ENCODE assay signal across 1 cellular context in the genomic region with DNA sequence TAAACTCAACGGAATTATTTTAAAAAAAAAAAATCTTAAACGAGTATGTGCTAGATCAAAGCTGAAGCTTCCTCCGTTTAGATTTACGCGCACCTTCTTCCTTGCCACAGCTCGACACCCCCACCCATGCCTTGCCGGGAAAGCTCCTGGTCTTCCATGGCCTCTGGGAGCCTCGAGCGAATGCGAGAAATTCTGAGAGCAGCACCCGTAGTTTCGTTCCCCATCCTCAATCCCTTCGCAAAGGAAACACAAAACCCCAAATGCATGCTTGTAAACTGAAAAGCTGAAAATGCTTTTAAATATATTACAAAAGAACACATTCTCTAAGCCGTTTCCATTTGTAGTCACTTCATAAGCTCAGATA.
TF ChIP-seq lines count a peak whose summit lies in the region.

No MANE protein-coding gene starts in this region.

TF ChIP-seq in HCT116, 20 proteins besides CTCF, POLR2A, EP300 and RAD21 (continued from another document):
- TF ChIP-seq, protein P1, sequence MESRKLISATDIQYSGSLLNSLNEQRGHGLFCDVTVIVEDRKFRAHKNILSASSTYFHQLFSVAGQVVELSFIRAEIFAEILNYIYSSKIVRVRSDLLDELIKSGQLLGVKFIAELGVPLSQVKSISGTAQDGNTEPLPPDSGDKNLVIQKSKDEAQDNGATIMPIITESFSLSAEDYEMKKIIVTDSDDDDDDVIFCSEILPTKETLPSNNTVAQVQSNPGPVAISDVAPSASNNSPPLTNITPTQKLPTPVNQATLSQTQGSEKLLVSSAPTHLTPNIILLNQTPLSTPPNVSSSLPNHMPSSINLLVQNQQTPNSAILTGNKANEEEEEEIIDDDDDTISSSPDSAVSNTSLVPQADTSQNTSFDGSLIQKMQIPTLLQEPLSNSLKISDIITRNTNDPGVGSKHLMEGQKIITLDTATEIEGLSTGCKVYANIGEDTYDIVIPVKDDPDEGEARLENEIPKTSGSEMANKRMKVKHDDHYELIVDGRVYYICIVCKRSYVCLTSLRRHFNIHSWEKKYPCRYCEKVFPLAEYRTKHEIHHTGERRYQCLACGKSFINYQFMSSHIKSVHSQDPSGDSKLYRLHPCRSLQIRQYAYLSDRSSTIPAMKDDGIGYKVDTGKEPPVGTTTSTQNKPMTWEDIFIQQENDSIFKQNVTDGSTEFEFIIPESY (IDR thresholded peaks at IDR 0.05; ENCODE audit: extremely low read depth, insufficient replicate concordance, low read length): no peak
- TF ChIP-seq ZNF274 (IDR thresholded peaks at IDR 0.05; ENCODE audit: low read depth, low read length): no peak
